In genomic region chr3:13280856-13281656, GRCh38 we compare ENCODE assay signal across 11 cellular contexts.
DNase-seq lines count a peak whose midpoint lies in the region; ATAC-seq and TF ChIP-seq lines count a peak whose summit lies in the region.
"Had no signal": no experiment of that assay in that cellular context is flagged by ENCODE, and none has a peak within 500 bp of the region (broad histone marks: within the 10 kb centered on the region; RNA-seq: fewer than 3 reads in every experiment).

No MANE protein-coding gene starts in this region.

- no peaks in the 10 kb centered on the region for H3K79me2 ChIP-seq in H9 (ENCODE audit: insufficient read depth, low read length)

- ATAC-seq in heart left ventricle (peak; percentile 11 to 63 (median 42)), HG02840 (IDR thresholded peaks at IDR 0.05; ENCODE audit: low FRiP score, unreplicated experiment) (no peak), HG02981 (IDR thresholded peaks at IDR 0.05; ENCODE audit: unreplicated experiment) (no peak)

- no peaks in the 10 kb centered on the region for H3K36me3 ChIP-seq in heart left ventricle
- H3K36me3 ChIP-seq in rectal smooth muscle tissue (ENCODE audit: control insufficient read depth, insufficient read depth, low read length) = no peaks in the 10 kb centered on the region
- no peaks in the 10 kb centered on the region for H3K36me3 ChIP-seq in brain microvascular endothelial cell (replicated peaks)
- H3K36me3 ChIP-seq: cardiac muscle cell, MG63 had no signal

- peaks cover 6% of the 10 kb centered on the region for H3K23me2 ChIP-seq in H9 (ENCODE audit: insufficient read length, low read depth, low read length, poor library complexity, severe bottlenecking)

- no peak for TF ChIP-seq CTCF in H9 (conservative IDR thresholded peaks at IDR 0.05)
- TF ChIP-seq CTCF in heart left ventricle (IDR thresholded peaks at IDR 0.05) = no peak
- TF ChIP-seq CTCF in brain microvascular endothelial cell (IDR thresholded peaks at IDR 0.05; ENCODE audit: low read depth, low read length, missing control alignments) = no peak

- no peak overlapping the region for H4K8ac ChIP-seq in H9 (replicated peaks; ENCODE audit: insufficient read length, low read depth, low read length)

- peak overlapping the region; percentile 57 for H3K4me2 ChIP-seq in H9 (ENCODE audit: insufficient read depth, insufficient read length, low read length)

- H2BK120ac ChIP-seq in H9 (ENCODE audit: low read depth, low read length, poor library complexity, severe bottlenecking) = no peak overlapping the region

- H3K9me3 Mint-ChIP-seq in H9 = peaks cover 13 to 14% of the 10 kb centered on the region in 2 experiments

- H3K23ac ChIP-seq in H9 (ENCODE audit: insufficient read length, low read depth, low read length) = no peak overlapping the region

- no peaks in the 10 kb centered on the region for H4K20me1 ChIP-seq in H9 (ENCODE audit: control insufficient read depth, insufficient read depth, insufficient read length)

- no peak overlapping the region for H3K27ac Mint-ChIP-seq in H9

- H2BK5ac ChIP-seq in H9 (ENCODE audit: insufficient read length, low read length) = no peak overlapping the region

- no peak overlapping the region; the same call in 1 of the 2 replicates for H3K14ac ChIP-seq in H9 (ENCODE audit: insufficient read depth, low read length)

- no peak overlapping the region for H2BK12ac ChIP-seq in H9 (ENCODE audit: insufficient read length, low read depth, low read length)

- H4K91ac ChIP-seq in H9 (ENCODE audit: insufficient read length, low read depth, low read length) = no peak overlapping the region

- WGBS in H9 (ENCODE audit: extremely low coverage, insufficient read length, low lambda C conversion rate) = no CpG with 5 or more reads among the region's 23 CpGs
- WGBS in heart left ventricle, 4 donors = 36 to 52% (median 41%) methylated on average over 16 to 23 of the region's 23 CpGs

- no peak overlapping the region for H2AK5ac ChIP-seq in H9 (ENCODE audit: insufficient read length, low read length)

- no peak overlapping the region for H3K4ac ChIP-seq in H9 (ENCODE audit: low read depth, low read length)

- TF ChIP-seq POLR2A in heart left ventricle (IDR thresholded peaks at IDR 0.05) = no peak

- H3K9ac ChIP-seq in H9 (ENCODE audit: extremely low read depth, insufficient read length, low read length) (no peak overlapping the region), rectal smooth muscle tissue (ENCODE audit: low read length) (no peak overlapping the region)

- no peaks in the 10 kb centered on the region for H3K9me3 ChIP-seq in H9 (ENCODE audit: control insufficient read depth, low read depth, low read length)
- peaks cover 0 to 9% (median 5%) of the 10 kb centered on the region in 12 donors for H3K9me3 ChIP-seq in heart left ventricle
- H3K9me3 ChIP-seq: MG63 had no signal

- H3K27ac ChIP-seq in H9 (ENCODE audit: insufficient read length, low read depth, low read length) (no peak overlapping the region), heart left ventricle (peak overlapping the region; percentile 47 to 90 (median 81)), rectal smooth muscle tissue (ENCODE audit: low read depth, low read length) (no peak overlapping the region), brain microvascular endothelial cell (no peak overlapping the region)
- H3K27ac ChIP-seq: cardiac muscle cell had no signal

- H2BK15ac ChIP-seq in H9 (ENCODE audit: low read depth, low read length) = no peak overlapping the region

- H3K27me3 ChIP-seq in H9 (ENCODE audit: insufficient read depth, low read length) (peaks cover 5% of the 10 kb centered on the region; the same call in 1 of the 2 replicates), heart left ventricle (peaks cover 6 to 49% (median 31%) of the 10 kb centered on the region in 9 donors), rectal smooth muscle tissue (ENCODE audit: control insufficient read depth, insufficient read depth, low read length) (peaks cover 17% of the 10 kb centered on the region), brain microvascular endothelial cell (replicated peaks) (peaks cover 26% of the 10 kb centered on the region)
- H3K27me3 ChIP-seq: MG63 had no signal

- H3K4me1 ChIP-seq in H9 (ENCODE audit: insufficient read depth, low read length) (no peaks in the 10 kb centered on the region), heart left ventricle (peaks cover 0 to 35% (median 11%) of the 10 kb centered on the region in 12 donors), rectal smooth muscle tissue (ENCODE audit: control insufficient read depth, insufficient read depth, low read length) (peaks cover 3% of the 10 kb centered on the region)

- no peak overlapping the region for H2AFZ ChIP-seq in H9 (ENCODE audit: low read length)

- in situ Hi-C loops in SK-MEL-5 (cut with HindIII; ENCODE audit: low pct_unique_long_range_greater_than_20kb, low sequenced_read_pairs) = no loop called here
- in situ Hi-C loops in brain microvascular endothelial cell (cut with HindIII; ENCODE audit: low pct_ligation_motif_present, low sequenced_read_pairs) = no loop called here

- no peak overlapping the region for H3K56ac ChIP-seq in H9 (ENCODE audit: insufficient read length, low read depth, low read length)

- no peak overlapping the region for H2BK20ac ChIP-seq in H9 (ENCODE audit: low read depth, low read length, poor library complexity, severe bottlenecking)

- no peak overlapping the region for H3K18ac ChIP-seq in H9 (ENCODE audit: insufficient read length, low read depth, low read length)

- H4K5ac ChIP-seq in H9 (ENCODE audit: insufficient read length, low read depth, low read length) = no peak overlapping the region

- peaks cover 46% of the 10 kb centered on the region for H3K27me3 Mint-ChIP-seq in H9 (ENCODE audit: low read depth)

- H3K4me3 ChIP-seq in heart left ventricle = peak overlapping the region in 10 of 12 donors; percentile 50 to 80 (median 69)
- H3K4me3 ChIP-seq in rectal smooth muscle tissue (ENCODE audit: low read length) = peak overlapping the region; percentile 45
- H3K4me3 ChIP-seq in brain microvascular endothelial cell (ENCODE audit: low read depth, low read length) = no peak overlapping the region
- H3K4me3 ChIP-seq: MG63 had no signal

- H3K36me3 Mint-ChIP-seq in H9 (ENCODE audit: insufficient read depth in 1 of 3, low read depth in 3 of 3) = peaks cover 2 to 13% (median 7%) of the 10 kb centered on the region in 3 experiments

- peaks cover 12 to 19% of the 10 kb centered on the region in 2 experiments for H3K4me1 Mint-ChIP-seq in H9

- DNase-seq in H9 (no peak), SK-MEL-5 (ENCODE audit: low read depth, low spot score) (peak; percentile 23), heart left ventricle (peak in 2 of 5 donors; percentile 41 to 65), AG08395 (ENCODE audit: low spot score) (no peak), brain microvascular endothelial cell (no peak)
- DNase-seq: MG63; stimulated activated CD4-positive, alpha-beta T cell treated with anti-CD3 and anti-CD28 coated beads, Interleukin-4, amount 100 ng/mL, for 1 hour had no signal

- H3K4me3 Mint-ChIP-seq in H9 = peak overlapping the region; percentile 66 to 87

- intact Hi-C loops in heart left ventricle (cut with DNase I) = loop anchor here in 8 of 10 donors (5.0 to 10.0 kb wide), 4 partner anchors 56 to 189 kb away; no protein-coding TSS in a partner anchor

- no peaks in the 10 kb centered on the region for H3K79me1 ChIP-seq in H9 (ENCODE audit: insufficient read depth, low read depth, low read length, poor library complexity, severe bottlenecking)

- no peak overlapping the region for H3T11ph ChIP-seq in H9 (ENCODE audit: low read length)

Comparison
In these comparisons a context has a peak if more than half of its experiments do, and no peak if none do; other contexts are left out.
1. H3K27ac ChIP-seq: peak in heart left ventricle (12 of 12); none in H9 (single experiment), rectal smooth muscle tissue (single experiment) and brain microvascular endothelial cell (single experiment).
2. ATAC-seq: peak in heart left ventricle (4 of 4); none in HG02840 (single experiment) and HG02981 (single experiment).